Comparison of ENCODE assay signal across 8 cellular contexts in genomic region chrX:100994352-100995281, GRCh38. TPM values are rescaled to one million over a fixed set of nuclear protein-coding genes. Genes with fewer than 3 reads are reported as not detected.
DNase-seq lines count a peak whose midpoint lies in the region; ATAC-seq and TF ChIP-seq lines count a peak whose summit lies in the region.

No MANE protein-coding gene starts in this region.

- TF ChIP-seq CTCF in GM10248 (IDR thresholded peaks at IDR 0.05; ENCODE audit: control extremely low read depth, extremely low read depth, low read depth, missing control alignments) (no peak), epithelial cell of proximal tubule (conservative IDR thresholded peaks at IDR 0.05; ENCODE audit: low read depth, low read length) (no peak), esophagus muscularis mucosa (IDR thresholded peaks at IDR 0.05) (no peak)

- intact Hi-C loops in esophagus muscularis mucosa (cut with DNase I), result no loop called here
- intact Hi-C loops in aorta (cut with DNase I), result no loop called here

- ATAC-seq in GM21526 (IDR thresholded peaks at IDR 0.05; ENCODE audit: low FRiP score, unreplicated experiment), result peak; percentile 93
- no peak for ATAC-seq in aorta (ENCODE audit: low FRiP score)

- no peak for TF ChIP-seq POLR2A in esophagus muscularis mucosa (IDR thresholded peaks at IDR 0.05; ENCODE audit: low read depth)

- H3K4me3 ChIP-seq in epithelial cell of proximal tubule (ENCODE audit: low read depth, low read length) (no peak overlapping the region), esophagus muscularis mucosa (no peak overlapping the region), aorta (ENCODE audit: low read length in 2 of 2) (no peak overlapping the region)

- DNase-seq in GM10248 (ENCODE audit: extremely low spot score), result peak; percentile 25
- peak; percentile 49 for DNase-seq in epithelial cell of proximal tubule (ENCODE audit: low read depth)
- DNase-seq in COLO668 (lab: John Stamatoyannopoulos, UW; ENCODE audit: unreplicated experiment), result no peak
- DNase-seq in esophagus muscularis mucosa (ENCODE audit: extremely low spot score), result no peak
- DNase-seq in aorta, result no peak
- no peak for DNase-seq in DMS153 (lab: John Stamatoyannopoulos, UW)

- CTCF ChIA-PET in GM10248 (lab: Yijun Ruan, JAX), result no interaction called here

- WGBS in esophagus muscularis mucosa, result 74% methylated on average over 5 of the region's 5 CpGs
- WGBS in aorta, 2 donors, result 79 to 88% methylated on average over 5 of the region's 5 CpGs

- H3K4me1 ChIP-seq in esophagus muscularis mucosa, result no peaks in the 10 kb centered on the region
- no peaks in the 10 kb centered on the region for H3K4me1 ChIP-seq in aorta (ENCODE audit: control insufficient read depth in 1 of 2, insufficient read depth in 2 of 2, low read length in 2 of 2)

- POLR2A ChIA-PET in GM10248 (lab: Yijun Ruan, JAX), result no interaction called here

- no peak for TF ChIP-seq RAD21 in Ishikawa (IDR thresholded peaks at IDR 0.05; ENCODE audit: low read depth)

- TF ChIP-seq EP300 in Ishikawa (IDR thresholded peaks at IDR 0.05; ENCODE audit: borderline replicate concordance) (no peak), esophagus muscularis mucosa (IDR thresholded peaks at IDR 0.05) (no peak)

- H3K27ac ChIP-seq in esophagus muscularis mucosa (replicated peaks in 1 of 4), result no peak overlapping the region
- H3K27ac ChIP-seq in aorta (ENCODE audit: low read depth in 1 of 2, low read length in 2 of 2), result no peak overlapping the region

- H3K27me3 ChIP-seq in esophagus muscularis mucosa (no peaks in the 10 kb centered on the region), aorta (ENCODE audit: control insufficient read depth in 1 of 2, insufficient read depth in 2 of 2, low read length in 1 of 2) (no peaks in the 10 kb centered on the region)

- no peaks in the 10 kb centered on the region for H3K9me3 ChIP-seq in esophagus muscularis mucosa
- H3K9me3 ChIP-seq in aorta (ENCODE audit: control insufficient read depth, low read length), result no peaks in the 10 kb centered on the region

- H3K36me3 ChIP-seq in esophagus muscularis mucosa (peaks cover 0 to 13% (median 0%) of the 10 kb centered on the region in 4 donors), aorta (ENCODE audit: control insufficient read depth in 1 of 2, insufficient read depth in 2 of 2, low read length in 1 of 2) (no peaks in the 10 kb centered on the region)

TF ChIP-seq in Ishikawa, 13 proteins besides CTCF, POLR2A, EP300 and RAD21:
- no peak for TF ChIP-seq EGR1 (IDR thresholded peaks at IDR 0.05)
- TF ChIP-seq TAF1 (IDR thresholded peaks at IDR 0.05; ENCODE audit: low read depth), result no peak
- TF ChIP-seq TEAD4 (IDR thresholded peaks at IDR 0.05), result no peak
- TF ChIP-seq FOXM1 (IDR thresholded peaks at IDR 0.05; ENCODE audit: borderline replicate concordance, low read depth), result no peak
- no peak for TF ChIP-seq MAX (IDR thresholded peaks at IDR 0.05)
- no peak for TF ChIP-seq USF1 (IDR thresholded peaks at IDR 0.05)
- TF ChIP-seq CEBPB (IDR thresholded peaks at IDR 0.05), result peak; percentile 85

RNA-seq across cellular contexts. Expression of gene ARL13A, which starts 25.1 kb away (rescaled TPM):
- not detected in 2 replicates for total RNA-seq in epithelial cell of proximal tubule
- total RNA-seq in esophagus muscularis mucosa, result not detected
- total RNA-seq in aorta, result not detected
- polyA plus RNA-seq in aorta, result not detected

RNA-seq across cellular contexts. Expression of gene TRMT2B, which starts 57.3 kb away (rescaled TPM):
- total RNA-seq in epithelial cell of proximal tubule (5.0 and 14.4 TPM in 2 replicates), esophagus muscularis mucosa (10 to 100 TPM; 11.1 to 15.9 (median 15.7) TPM), aorta (10 to 100 TPM; 15.1 to 19.6 TPM)
- polyA plus RNA-seq in aorta, result 1 to 10 TPM; 6.3 TPM

Comparison
In these comparisons a context has a peak if more than half of its experiments do, and no peak if none do; other contexts are left out.
1. DNase-seq: peak in GM10248 (single experiment) and epithelial cell of proximal tubule (single experiment); none in COLO668 (single experiment), esophagus muscularis mucosa (single experiment), aorta (0 of 2) and DMS153 (single experiment).